Comparison of ENCODE assay signal across 8 cellular contexts in genomic region chr7:1169409-1170368, GRCh38. TPM values are rescaled to one million over a fixed set of nuclear protein-coding genes. Genes with fewer than 3 reads are reported as not detected.
DNase-seq lines count a peak whose midpoint lies in the region; ATAC-seq and TF ChIP-seq lines count a peak whose summit lies in the region.

No MANE protein-coding gene starts in this region.

- H3K27ac ChIP-seq in esophagus muscularis mucosa (replicated peaks in 1 of 4) = peak overlapping the region in 3 of 4 donors; percentile 10 to 47 (median 43)

- no peaks in the 10 kb centered on the region for H3K9me3 Mint-ChIP-seq in natural killer cell

- intact Hi-C loops in esophagus muscularis mucosa (cut with DNase I) = no loop called here
- intact Hi-C loops in natural killer cell (cut with micrococcal nuclease) = loop anchor here (1.0 kb wide), 2 partner anchors 9 to 82 kb away; partner anchors contain the start of gene ZFAND2A

- peak overlapping the region; percentile 78 to 87 for H3K27ac Mint-ChIP-seq in natural killer cell

- DNase-seq in GM10248 (ENCODE audit: extremely low spot score) (peak; percentile 90), NT2/D1 (ENCODE audit: low read depth, low spot score) (peak; percentile 86), activated T-cell treated with anti-CD3 and anti-CD28 coated beads for 24 hours (ENCODE audit: low read depth) (peak; percentile 86), esophagus muscularis mucosa (ENCODE audit: extremely low spot score) (peak; percentile 95), natural killer cell (peak; percentile 94), NCI-H2196 (lab: John Stamatoyannopoulos, UW; ENCODE audit: unreplicated experiment) (no peak)
- DNase-seq in stimulated activated naive CD4-positive, alpha-beta T cell treated with Interleukin-2 at 50 U/mL for 16 hours (lab: John Stamatoyannopoulos, UW) = peak; percentile 61

- POLR2A ChIA-PET in GM10248 (lab: Yijun Ruan, JAX) = interaction anchor here (1.0 kb wide), 1 partner anchor 10 kb away, joined by 4 read pairs; the partner anchor contains the start of gene ZFAND2A

- H3K4me3 ChIP-seq in NT2/D1 (ENCODE audit: insufficient read length, low read depth) (peak overlapping the region; percentile 60), esophagus muscularis mucosa (peak overlapping the region; percentile 44 to 63 (median 56))

- no peaks in the 10 kb centered on the region for H3K27me3 Mint-ChIP-seq in natural killer cell (ENCODE audit: low read depth in 2 of 2)

- H3K27me3 ChIP-seq in NT2/D1 (ENCODE audit: insufficient read depth, insufficient read length) = no peaks in the 10 kb centered on the region
- no peaks in the 10 kb centered on the region for H3K27me3 ChIP-seq in esophagus muscularis mucosa

- ATAC-seq in HG02763 (IDR thresholded peaks at IDR 0.05; ENCODE audit: unreplicated experiment) (peak; percentile 69), natural killer cell (peak; percentile 100)

- WGBS in esophagus muscularis mucosa = 37% methylated on average over 41 of the region's 43 CpGs

- TF ChIP-seq POLR2A in esophagus muscularis mucosa (IDR thresholded peaks at IDR 0.05; ENCODE audit: low read depth) = no peak

- TF ChIP-seq EP300 in esophagus muscularis mucosa (IDR thresholded peaks at IDR 0.05) = no peak

- H3K4me3 Mint-ChIP-seq in natural killer cell = peak overlapping the region; percentile 78

- H3K9ac ChIP-seq in NT2/D1 (ENCODE audit: insufficient read length, low read depth) = peak overlapping the region; percentile 75

- H3K4me1 ChIP-seq in NT2/D1 (ENCODE audit: insufficient read depth, insufficient read length) (no peaks in the 10 kb centered on the region), esophagus muscularis mucosa (peaks cover 4 to 19% (median 13%) of the 10 kb centered on the region in 4 donors)

- H3K4me1 Mint-ChIP-seq in natural killer cell = peaks cover 6 to 13% of the 10 kb centered on the region in 2 donors

- H3K36me3 ChIP-seq in NT2/D1 (ENCODE audit: insufficient read depth, insufficient read length, low read length) (peaks cover 4% of the 10 kb centered on the region), esophagus muscularis mucosa (peaks cover 0 to 16% (median 10%) of the 10 kb centered on the region in 4 donors)

- CTCF ChIA-PET in GM10248 (lab: Yijun Ruan, JAX) = interaction anchor here (0.8 to 2.9 kb wide), 12 partner anchors 9 to 176 kb away, joined by 3 to 39 read pairs (median 4); partner anchors contain the start of gene ZFAND2A

- H3K9me3 ChIP-seq in NT2/D1 (ENCODE audit: insufficient read depth, low read length) (peaks cover 7% of the 10 kb centered on the region; the same call in 1 of the 2 replicates), esophagus muscularis mucosa (no peaks in the 10 kb centered on the region)

- H3K36me3 Mint-ChIP-seq in natural killer cell = no peaks in the 10 kb centered on the region

- TF ChIP-seq CTCF in GM10248 (IDR thresholded peaks at IDR 0.05; ENCODE audit: control extremely low read depth, extremely low read depth, low read depth, missing control alignments) (peak; percentile 90), esophagus muscularis mucosa (IDR thresholded peaks at IDR 0.05) (peak; percentile 82 to 94 (median 82)), natural killer cell (IDR thresholded peaks at IDR 0.05) (peak; percentile 89)

RNA-seq across cellular contexts. Expression of gene ZFAND2A, which starts 9.7 kb away (rescaled TPM):
- total RNA-seq in esophagus muscularis mucosa (10 to 100 TPM; 24.3 to 27.5 (median 25.5) TPM), natural killer cell (100 to 1,000 TPM in 2 of 3 donors, 10 to 100 TPM in 1; 99.1 to 122 (median 106) TPM)
